Comparison of ENCODE assay signal across 1 cellular context in genomic region chr13:30364133-30364532, GRCh38.
TF ChIP-seq lines count a peak whose summit lies in the region.

No MANE protein-coding gene starts in this region.

TF ChIP-seq in endothelial cell of umbilical vein, 7 proteins besides CTCF, POLR2A, EP300 and RAD21:
- TF ChIP-seq JUN (IDR thresholded peaks at IDR 0.05; ENCODE audit: borderline replicate concordance, insufficient read depth, insufficient read length, low read depth) (peak; percentile 37), FOS (IDR thresholded peaks at IDR 0.05; ENCODE audit: borderline replicate concordance, insufficient read depth, low read length) (peak; percentile 71), EZH2 (IDR thresholded peaks at IDR 0.05; ENCODE audit: borderline replicate concordance, low read depth, low read length, severe bottlenecking) (no peak), POLR2AphosphoS5 (IDR thresholded peaks at IDR 0.05; ENCODE audit: insufficient read depth, low read depth, low read length) (peak; percentile 35), MYC (IDR thresholded peaks at IDR 0.05; ENCODE audit: low read depth, low read length) (no peak), MAX (IDR thresholded peaks at IDR 0.05; ENCODE audit: insufficient read depth, insufficient read length) (no peak), GATA2 (IDR thresholded peaks at IDR 0.05; ENCODE audit: insufficient read depth, insufficient read length, low read depth, low read length) (peak; percentile 98)
